ENCODE assay signal across 1 cellular context in the genomic region with DNA sequence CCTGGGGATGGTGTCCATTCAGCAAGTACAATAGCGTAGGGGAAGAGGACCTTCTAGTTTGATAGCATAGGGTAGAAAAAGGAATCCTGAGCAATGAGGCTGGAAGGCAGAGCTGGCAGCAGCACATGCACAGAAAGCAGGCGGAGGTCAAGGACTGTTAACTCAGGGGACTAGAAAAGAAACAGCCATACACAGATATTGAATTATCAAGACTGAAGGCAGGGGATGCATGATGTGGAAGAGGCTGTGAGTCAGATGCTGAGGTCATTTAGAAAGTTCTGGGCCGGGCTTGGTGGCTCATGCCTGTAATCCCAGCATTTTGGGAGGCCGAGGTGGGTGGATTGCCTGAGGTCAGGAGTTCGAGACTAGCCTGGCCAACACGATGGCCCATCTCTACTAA.
TF ChIP-seq lines count a peak whose summit lies in the region.

No MANE protein-coding gene starts in this region.

TF ChIP-seq in A549, 52 proteins besides CTCF, POLR2A, EP300 and RAD21 (continued from another document):
- TF ChIP-seq NFE2L2 (conservative IDR thresholded peaks at IDR 0.05; ENCODE audit: low read length) (no peak), FOSB (CRISPR knock-in tag; IDR thresholded peaks at IDR 0.05) (no peak)
